In genomic region chr20:63625771-63626423, GRCh38 we compare ENCODE assay signal across 1 cellular context.
A peak's percentile ranks its signal among the peaks of the same experiment; 100 is the strongest.
TF ChIP-seq lines count a peak whose summit lies in the region.

No MANE protein-coding gene starts in this region.

TF ChIP-seq in HepG2, 621 proteins besides CTCF, POLR2A, EP300 and RAD21 (continued from another document and continues in another):
- TF ChIP-seq SOX13 (IDR thresholded peaks at IDR 0.05): no peak
- TF ChIP-seq SOX13 (CRISPR knock-in tag; conservative IDR thresholded peaks at IDR 0.05 in 1 of 2, IDR thresholded peaks at IDR 0.05 in 1 of 2): no peak
- TF ChIP-seq DMAP1 (CRISPR knock-in tag; IDR thresholded peaks at IDR 0.05): peak; percentile 78
- TF ChIP-seq CREB1 (IDR thresholded peaks at IDR 0.05): peak; percentile 71; the same call in 1 of the 2 replicates
- no peak for TF ChIP-seq CREB1 (CRISPR knock-in tag; IDR thresholded peaks at IDR 0.05)
- TF ChIP-seq MXD3 (CRISPR knock-in tag; IDR thresholded peaks at IDR 0.05): no peak
- peak; percentile 56 for TF ChIP-seq ASH2L (IDR thresholded peaks at IDR 0.05; ENCODE audit: insufficient read length, low read depth, low read length)
- no peak for TF ChIP-seq ZNF615 (CRISPR knock-in tag; IDR thresholded peaks at IDR 0.05; ENCODE audit: borderline replicate concordance)
- TF ChIP-seq THAP11 (CRISPR knock-in tag; IDR thresholded peaks at IDR 0.05): no peak; the same call in 1 of the 2 replicates
- 0 out of 2 replicates have a peak, but pooled peaks have one; percentile 33 for TF ChIP-seq NKX3-1 (CRISPR knock-in tag; IDR thresholded peaks at IDR 0.05)
- TF ChIP-seq ZNF7 (CRISPR knock-in tag; IDR thresholded peaks at IDR 0.05): no peak
- peak in 1 of 2 experiments; percentile 77; a peak in 1 of 4 replicates for TF ChIP-seq HMGXB4 (CRISPR knock-in tag; IDR thresholded peaks at IDR 0.05; ENCODE audit: borderline replicate concordance in 1 of 2, low read depth in 1 of 2)
- peak; percentile 45 for TF ChIP-seq HNRNPLL (IDR thresholded peaks at IDR 0.05; ENCODE audit: low read depth, low read length, poor library complexity, severe bottlenecking)
- peak; percentile 38; the same call in 1 of the 2 replicates for TF ChIP-seq KMT2B (CRISPR knock-in tag; IDR thresholded peaks at IDR 0.05)
- peak; percentile 37; the same call in 1 of the 2 replicates for TF ChIP-seq IRF9 (CRISPR knock-in tag; IDR thresholded peaks at IDR 0.05; ENCODE audit: borderline replicate concordance)
- no peak for TF ChIP-seq ZNF513 (CRISPR knock-in tag; conservative IDR thresholded peaks at IDR 0.05)
- no peak for TF ChIP-seq MXD1 (CRISPR knock-in tag; IDR thresholded peaks at IDR 0.05)
- TF ChIP-seq NFKB2 (CRISPR knock-in tag; IDR thresholded peaks at IDR 0.05; ENCODE audit: borderline replicate concordance): peak; percentile 76; the same call in 1 of the 2 replicates
- peak; percentile 68; the same call in 1 of the 2 replicates for TF ChIP-seq ZNF704 (CRISPR knock-in tag; IDR thresholded peaks at IDR 0.05; ENCODE audit: borderline replicate concordance)
- 0 out of 2 replicates have a peak, but pooled peaks have one; percentile 10 for TF ChIP-seq ELF3 (CRISPR knock-in tag; IDR thresholded peaks at IDR 0.05)
- 0 out of 2 replicates have a peak, but pooled peaks have one; percentile 24 for TF ChIP-seq TERF1 (CRISPR knock-in tag; IDR thresholded peaks at IDR 0.05)
- peak; percentile 45; the same call in 1 of the 2 replicates for TF ChIP-seq GABPB1 (CRISPR knock-in tag; IDR thresholded peaks at IDR 0.05)
- no peak for TF ChIP-seq TCF12 (IDR thresholded peaks at IDR 0.05)
- TF ChIP-seq TCF12 (CRISPR knock-in tag; IDR thresholded peaks at IDR 0.05): peak; percentile 56; the same call in 1 of the 2 replicates
- TF ChIP-seq MAFK (conservative IDR thresholded peaks at IDR 0.05 in 1 of 2, IDR thresholded peaks at IDR 0.05 in 1 of 2; ENCODE audit: low read length in 2 of 2): no peak
- no peak for TF ChIP-seq EHMT2 (IDR thresholded peaks at IDR 0.05; ENCODE audit: borderline replicate concordance, low read depth, low read length)
- TF ChIP-seq ZNF740 (CRISPR knock-in tag; IDR thresholded peaks at IDR 0.05): no peak
- 0 out of 2 replicates have a peak, but pooled peaks have one; percentile 68 for TF ChIP-seq ZNF33B (CRISPR knock-in tag; IDR thresholded peaks at IDR 0.05)
- 0 out of 2 replicates have a peak, but pooled peaks have one; percentile 16 for TF ChIP-seq ARID3A (IDR thresholded peaks at IDR 0.05; ENCODE audit: low read depth, low read length)
- TF ChIP-seq ZFP91 (CRISPR knock-in tag; IDR thresholded peaks at IDR 0.05; ENCODE audit: borderline replicate concordance): peak; percentile 73; the same call in 1 of the 2 replicates
- TF ChIP-seq GZF1 (CRISPR knock-in tag; IDR thresholded peaks at IDR 0.05): no peak; the same call in 1 of the 2 replicates
- 0 out of 2 replicates have a peak, but pooled peaks have one; percentile 8 for TF ChIP-seq ZBTB25 (CRISPR knock-in tag; IDR thresholded peaks at IDR 0.05)
- no peak for TF ChIP-seq ZNF101 (CRISPR knock-in tag; IDR thresholded peaks at IDR 0.05; ENCODE audit: borderline replicate concordance, low read depth)
- TF ChIP-seq ZNF446 (CRISPR knock-in tag; IDR thresholded peaks at IDR 0.05): 0 out of 2 replicates have a peak, but pooled peaks have one; percentile 67
- TF ChIP-seq ZNF547 (CRISPR knock-in tag; IDR thresholded peaks at IDR 0.05): 0 out of 2 replicates have a peak, but pooled peaks have one; percentile 44
- 0 out of 2 replicates have a peak, but pooled peaks have one; percentile 40 for TF ChIP-seq ZNF709 (CRISPR knock-in tag; IDR thresholded peaks at IDR 0.05)
- no peak for TF ChIP-seq ZNF362 (CRISPR knock-in tag; IDR thresholded peaks at IDR 0.05; ENCODE audit: borderline replicate concordance)
- TF ChIP-seq RBM22 (optimal IDR thresholded peaks at IDR 0.05; ENCODE audit: low read length): peak; percentile 87
- peak; percentile 64 for TF ChIP-seq AGO1 (IDR thresholded peaks at IDR 0.05; ENCODE audit: low read depth, low read length, poor library complexity, severe bottlenecking)
- peak; percentile 43 for TF ChIP-seq SALL1 (CRISPR knock-in tag; IDR thresholded peaks at IDR 0.05)
- TF ChIP-seq SAP130 (CRISPR knock-in tag; IDR thresholded peaks at IDR 0.05; ENCODE audit: low read depth): peak; percentile 29
- TF ChIP-seq XRCC5 (optimal IDR thresholded peaks at IDR 0.05; ENCODE audit: low read length): peak; percentile 66
- no peak for TF ChIP-seq ZNF710 (CRISPR knock-in tag; IDR thresholded peaks at IDR 0.05; ENCODE audit: borderline replicate concordance)
- peak; percentile 83; the same call in 1 of the 2 replicates for TF ChIP-seq ZSCAN29 (CRISPR knock-in tag; conservative IDR thresholded peaks at IDR 0.05)
- 0 out of 2 replicates have a peak, but pooled peaks have one; percentile 71 for TF ChIP-seq ATF7-NPFF (CRISPR knock-in tag; IDR thresholded peaks at IDR 0.05; ENCODE audit: low read depth)
